8 cellular contexts compared by ENCODE assay signal in the genomic region with DNA sequence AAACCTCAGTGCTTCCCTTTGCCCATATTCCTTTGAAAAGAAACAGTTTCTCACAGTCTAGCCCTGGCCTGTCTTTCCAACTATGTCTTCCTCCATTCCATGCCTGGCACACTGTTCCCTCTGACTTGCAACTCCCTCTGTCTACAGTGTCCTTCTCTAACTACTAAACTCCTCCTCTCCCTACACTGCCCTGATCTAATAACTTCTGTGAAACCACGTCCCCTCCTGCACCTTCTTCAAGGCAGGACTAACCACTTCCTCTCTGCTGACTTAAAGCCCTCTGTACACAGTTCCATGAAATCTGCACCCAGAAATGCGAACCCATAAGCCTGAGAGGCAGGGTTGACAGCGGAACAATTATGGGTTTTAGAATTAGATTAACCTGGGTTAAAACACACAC.
DNase-seq lines count a peak whose midpoint lies in the region; ATAC-seq lines count a peak whose summit lies in the region.

No MANE protein-coding gene starts in this region.

- intact Hi-C loops in naive thymus-derived CD4-positive, alpha-beta T cell (cut with micrococcal nuclease) = loop anchor here (1.0 to 5.0 kb wide), 5 partner anchors 43 to 602 kb away; a partner anchor contains a TSS

- peaks cover 31% of the 10 kb centered on the region for H3K36me3 Mint-ChIP-seq in activated CD4-positive, alpha-beta T cell treated with anti-CD3 and anti-CD28 coated beads, Interleukin-2, amount 10 ng/mL, durations not matched to agents 7 days and 5 days (ENCODE audit: low read depth)
- H3K36me3 Mint-ChIP-seq in naive thymus-derived CD4-positive, alpha-beta T cell = peaks cover 0 to 39% (median 0%) of the 10 kb centered on the region in 5 donors

- peak; percentile 87 for ATAC-seq in GM19463 (IDR thresholded peaks at IDR 0.05; ENCODE audit: unreplicated experiment)
- ATAC-seq in HG03457 (IDR thresholded peaks at IDR 0.05; ENCODE audit: unreplicated experiment) = peak; percentile 84
- peak; percentile 93 for ATAC-seq in naive thymus-derived CD4-positive, alpha-beta T cell

- no peaks in the 10 kb centered on the region for H3K27me3 Mint-ChIP-seq in activated CD4-positive, alpha-beta T cell treated with anti-CD3 and anti-CD28 coated beads, Interleukin-2, amount 10 ng/mL, durations not matched to agents 7 days and 5 days
- H3K27me3 Mint-ChIP-seq in naive thymus-derived CD4-positive, alpha-beta T cell = no peaks in the 10 kb centered on the region

- no peaks in the 10 kb centered on the region for H3K27me3 ChIP-seq in naive thymus-derived CD4-positive, alpha-beta T cell (ENCODE audit: control insufficient read depth in 2 of 2, insufficient read depth in 2 of 2, low read length in 2 of 2)

- H3K9me3 ChIP-seq in naive thymus-derived CD4-positive, alpha-beta T cell (ENCODE audit: control insufficient read depth in 2 of 3, low read length in 3 of 3) = no peaks in the 10 kb centered on the region

- H3K27ac ChIP-seq in naive thymus-derived CD4-positive, alpha-beta T cell (ENCODE audit: low read depth, low read length) = no peak overlapping the region

- POLR2A ChIA-PET in activated CD4-positive, alpha-beta T cell treated with anti-CD3 and anti-CD28 coated beads, Interleukin-2, amount 10 ng/mL, durations not matched to agents 7 days and 5 days (lab: Charles Lee) = interaction anchor here (0.6 kb wide), 1 partner anchor 21 kb away, joined by 5 read pairs; no protein-coding TSS in a partner anchor
- POLR2A ChIA-PET in naive thymus-derived CD4-positive, alpha-beta T cell (lab: Charles Lee) = no interaction called here

- H3K4me1 ChIP-seq in naive thymus-derived CD4-positive, alpha-beta T cell (ENCODE audit: control insufficient read depth in 2 of 2, insufficient read depth in 2 of 2, low read length in 2 of 2) = peaks cover 16 to 30% of the 10 kb centered on the region in 2 donors

- peak overlapping the region; percentile 33 for H3K4me3 Mint-ChIP-seq in activated CD4-positive, alpha-beta T cell treated with anti-CD3 and anti-CD28 coated beads, Interleukin-2, amount 10 ng/mL, durations not matched to agents 7 days and 5 days
- peak overlapping the region; percentile 59 to 84 (median 72) for H3K4me3 Mint-ChIP-seq in naive thymus-derived CD4-positive, alpha-beta T cell

- peaks cover 70% of the 10 kb centered on the region for H3K4me1 Mint-ChIP-seq in activated CD4-positive, alpha-beta T cell treated with anti-CD3 and anti-CD28 coated beads, Interleukin-2, amount 10 ng/mL, durations not matched to agents 7 days and 5 days
- H3K4me1 Mint-ChIP-seq in naive thymus-derived CD4-positive, alpha-beta T cell = peaks cover 25 to 64% (median 49%) of the 10 kb centered on the region in 7 donors

- H3K9me3 Mint-ChIP-seq in activated CD4-positive, alpha-beta T cell treated with anti-CD3 and anti-CD28 coated beads, Interleukin-2, amount 10 ng/mL, durations not matched to agents 7 days and 5 days = peaks cover 21% of the 10 kb centered on the region
- H3K9me3 Mint-ChIP-seq in naive thymus-derived CD4-positive, alpha-beta T cell = peaks cover 0 to 11% (median 0%) of the 10 kb centered on the region in 11 donors

- CTCF ChIA-PET in activated CD4-positive, alpha-beta T cell treated with anti-CD3 and anti-CD28 coated beads, Interleukin-2, amount 10 ng/mL, durations not matched to agents 7 days and 5 days (lab: Charles Lee) = no interaction called here
- CTCF ChIA-PET in naive thymus-derived CD4-positive, alpha-beta T cell (lab: Charles Lee) = no interaction called here

- H3K4me3 ChIP-seq in naive thymus-derived CD4-positive, alpha-beta T cell (ENCODE audit: low read length) = peak overlapping the region; percentile 0

- DNase-seq in GDM1 (lab: John Stamatoyannopoulos, UW) (peak; percentile 77), ecto neural progenitor cell (ENCODE audit: low spot score) (no peak), DMS53 treated with DMSO at 0.1 percent for 48 hours (lab: John Stamatoyannopoulos, UW; ENCODE audit: unreplicated experiment) (no peak), superior temporal gyrus (ENCODE audit: extremely low spot score) (no peak)
- peak; percentile 72 for DNase-seq in activated CD4-positive, alpha-beta T cell treated with anti-CD3 and anti-CD28 coated beads, Interleukin-2, amount 10 ng/mL, durations not matched to agents 7 days and 5 days
- peak in 8 of 9 donors; percentile 10 to 65 (median 56) for DNase-seq in naive thymus-derived CD4-positive, alpha-beta T cell

- no peaks in the 10 kb centered on the region for H3K36me3 ChIP-seq in naive thymus-derived CD4-positive, alpha-beta T cell (ENCODE audit: control insufficient read depth in 2 of 3, insufficient read depth in 3 of 3, low read length in 3 of 3)

- H3K27ac Mint-ChIP-seq in activated CD4-positive, alpha-beta T cell treated with anti-CD3 and anti-CD28 coated beads, Interleukin-2, amount 10 ng/mL, durations not matched to agents 7 days and 5 days = peak overlapping the region; percentile 93
- peak overlapping the region; percentile 16 to 85 (median 73) for H3K27ac Mint-ChIP-seq in naive thymus-derived CD4-positive, alpha-beta T cell

Comparison
In these comparisons a context has a peak if more than half of its experiments do, and no peak if none do; other contexts are left out.
1. DNase-seq: peak in GDM1 (single experiment), activated CD4-positive, alpha-beta T cell treated with anti-CD3 and anti-CD28 coated beads, Interleukin-2, amount 10 ng/mL, durations not matched to agents 7 days and 5 days (single experiment) and naive thymus-derived CD4-positive, alpha-beta T cell (8 of 9); none in ecto neural progenitor cell (single experiment), DMS53 treated with DMSO at 0.1 percent for 48 hours (single experiment) and superior temporal gyrus (single experiment).
2. Peak in every context shown above with its lines, with median percentiles within 50 percentile points of each other: ATAC-seq.